In genomic region chr12:31362759-31363415, GRCh38 we compare ENCODE assay signal across 1 cellular context.
TF ChIP-seq lines count a peak whose summit lies in the region.

No MANE protein-coding gene starts in this region.

TF ChIP-seq in GM23338, 12 proteins besides CTCF, POLR2A, EP300 and RAD21 (continued from another document):
- TF ChIP-seq ZNF462 (CRISPR knock-in tag; IDR thresholded peaks at IDR 0.05) (no peak), POLR2AphosphoS5 (IDR thresholded peaks at IDR 0.05; ENCODE audit: low read depth) (no peak), EZH2phosphoT487 (IDR thresholded peaks at IDR 0.05; ENCODE audit: unreplicated experiment) (no peak), CREB1 (CRISPR knock-in tag; IDR thresholded peaks at IDR 0.05; ENCODE audit: low read depth) (no peak), ZNF331 (CRISPR knock-in tag; IDR thresholded peaks at IDR 0.05; ENCODE audit: low read depth) (no peak), ETS1 (IDR thresholded peaks at IDR 0.05) (no peak), JUNB (IDR thresholded peaks at IDR 0.05; ENCODE audit: unreplicated experiment) (no peak), NANOG (IDR thresholded peaks at IDR 0.05; ENCODE audit: borderline replicate concordance) (no peak), REST (IDR thresholded peaks at IDR 0.05; ENCODE audit: unreplicated experiment) (no peak), EZH2 (IDR thresholded peaks at IDR 0.05; ENCODE audit: low read depth, unreplicated experiment) (no peak)
